Comparison of ENCODE assay signal across 2 cellular contexts in the genomic region with DNA sequence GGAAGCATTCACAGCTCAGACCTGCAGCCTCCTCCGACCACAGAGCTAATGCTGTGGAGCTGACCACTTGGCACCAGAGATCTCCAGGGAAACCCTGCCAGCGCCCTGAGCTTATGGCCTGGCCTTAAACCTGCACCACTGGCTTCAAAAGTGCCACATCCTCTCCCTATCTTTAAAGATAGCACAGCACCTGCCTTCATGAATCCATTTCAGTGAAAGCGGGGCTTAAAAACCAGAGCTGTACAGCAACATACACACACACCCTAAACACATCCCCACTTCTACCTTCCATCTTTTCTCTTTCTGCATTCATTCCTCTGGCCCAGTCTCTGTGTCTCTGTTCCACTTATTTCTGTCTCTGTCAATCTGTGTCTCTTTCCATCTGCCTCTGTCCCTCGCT.
TF ChIP-seq lines count a peak whose summit lies in the region.

No MANE protein-coding gene starts in this region.

TF ChIP-seq in GM12891, 5 proteins besides CTCF, POLR2A, EP300 and RAD21:
- TF ChIP-seq TAF1 (IDR thresholded peaks at IDR 0.05; ENCODE audit: low read depth, low read length) (no peak), POU2F2 (IDR thresholded peaks at IDR 0.05; ENCODE audit: low read depth, low read length) (no peak), SPI1 (IDR thresholded peaks at IDR 0.05; ENCODE audit: low read depth, low read length) (no peak), POLR2AphosphoS5 (IDR thresholded peaks at IDR 0.05; ENCODE audit: low read depth, low read length) (no peak), PAX5 (IDR thresholded peaks at IDR 0.05; ENCODE audit: insufficient read depth, low read length, severe bottlenecking) (no peak)

TF ChIP-seq in H1, 55 proteins besides CTCF, POLR2A, EP300 and RAD21:
- TF ChIP-seq SIN3A (conservative IDR thresholded peaks at IDR 0.05 in 1 of 2, IDR thresholded peaks at IDR 0.05 in 1 of 2; ENCODE audit: low read depth in 1 of 2, low read length in 2 of 2) (no peak), JUND (IDR thresholded peaks at IDR 0.05; ENCODE audit: low read length) (no peak), SP1 (IDR thresholded peaks at IDR 0.05; ENCODE audit: low read depth, low read length) (no peak)
